ENCODE assay signal across 13 cellular contexts in the genomic region with DNA sequence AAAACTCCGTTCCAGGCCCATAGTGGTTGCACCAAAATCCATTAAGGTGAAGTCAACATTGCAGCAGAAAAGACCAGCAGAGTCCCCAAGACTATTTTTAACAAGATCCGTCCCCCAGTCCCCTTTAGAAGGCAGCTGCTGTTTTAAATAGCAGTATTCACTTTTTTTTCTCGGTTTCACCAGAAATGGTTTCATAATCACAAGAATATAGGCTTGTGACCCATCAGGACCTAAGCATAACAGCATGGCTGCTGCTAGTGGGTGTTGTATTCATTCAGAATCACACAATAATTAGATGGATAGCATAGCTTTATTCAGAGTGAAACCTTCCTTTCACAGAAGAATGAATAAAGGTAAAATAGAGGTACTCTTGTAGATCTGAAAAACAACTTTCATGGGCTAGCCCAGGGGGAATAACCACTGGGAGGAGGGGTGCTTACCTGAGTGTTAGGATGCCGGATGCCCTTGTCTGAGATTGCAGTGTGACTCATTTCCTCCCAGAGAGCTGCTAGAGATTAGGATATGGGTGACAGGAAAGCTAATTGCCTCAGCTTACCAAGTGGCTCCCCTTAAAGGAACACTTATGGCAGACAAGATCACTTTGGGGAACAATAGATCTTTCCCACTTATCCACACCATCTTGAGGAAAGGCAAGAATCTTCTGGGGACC. TPM values are rescaled to one million over a fixed set of nuclear protein-coding genes. Genes with fewer than 3 reads are reported as not detected.
DNase-seq lines count a peak whose midpoint lies in the region; ATAC-seq and TF ChIP-seq lines count a peak whose summit lies in the region.
"Had no signal": no experiment of that assay in that cellular context is flagged by ENCODE, and none has a peak within 500 bp of the region (broad histone marks: within the 10 kb centered on the region; RNA-seq: fewer than 3 reads in every experiment).

No MANE protein-coding gene starts in this region.

- H3K36me3 Mint-ChIP-seq in activated T-cell treated with anti-CD3 and anti-CD28 coated beads, Interleukin-2, amount 50 U/mL, for 72 hours (ENCODE audit: insufficient read depth in 2 of 2): no peaks in the 10 kb centered on the region
- no peaks in the 10 kb centered on the region for H3K36me3 Mint-ChIP-seq in activated T-cell treated with anti-CD3 and anti-CD28 coated beads, Interleukin-2, amount 50 U/mL, for 24 hours (ENCODE audit: low read depth)
- H3K36me3 Mint-ChIP-seq in stimulated activated effector memory CD8-positive, alpha-beta T cell treated with anti-CD3 and anti-CD28 coated beads, Interleukin-12 subunit alpha, Interleukin-12 subunit beta, amount 100 ng/mL, for 72 hours: no peaks in the 10 kb centered on the region
- H3K36me3 Mint-ChIP-seq in endodermal cell (ENCODE audit: low read depth): no peaks in the 10 kb centered on the region
- H3K36me3 Mint-ChIP-seq: WTC11 had no signal

- 90 to 92% methylated on average over 2 to 4 of the region's 4 CpGs for WGBS in endodermal cell (ENCODE audit: insufficient coverage in 1 of 2, insufficient read length in 1 of 2), 2 experiments

- H3K4me3 Mint-ChIP-seq in activated T-cell treated with anti-CD3 and anti-CD28 coated beads, Interleukin-2, amount 50 U/mL, for 72 hours: no peak overlapping the region
- no peak overlapping the region for H3K4me3 Mint-ChIP-seq in activated T-cell treated with anti-CD3 and anti-CD28 coated beads, Interleukin-2, amount 50 U/mL, for 24 hours
- H3K4me3 Mint-ChIP-seq in stimulated activated effector memory CD8-positive, alpha-beta T cell treated with anti-CD3 and anti-CD28 coated beads, Interleukin-12 subunit alpha, Interleukin-12 subunit beta, amount 100 ng/mL, for 72 hours: no peak overlapping the region
- H3K4me3 Mint-ChIP-seq in endodermal cell: no peak overlapping the region
- H3K4me3 Mint-ChIP-seq: WTC11 had no signal

- H3K27ac Mint-ChIP-seq in activated T-cell treated with anti-CD3 and anti-CD28 coated beads, Interleukin-2, amount 50 U/mL, for 72 hours: no peak overlapping the region
- H3K27ac Mint-ChIP-seq in activated T-cell treated with anti-CD3 and anti-CD28 coated beads, Interleukin-2, amount 50 U/mL, for 24 hours: no peak overlapping the region
- H3K27ac Mint-ChIP-seq in stimulated activated effector memory CD8-positive, alpha-beta T cell treated with anti-CD3 and anti-CD28 coated beads, Interleukin-12 subunit alpha, Interleukin-12 subunit beta, amount 100 ng/mL, for 72 hours: no peak overlapping the region
- no peak overlapping the region for H3K27ac Mint-ChIP-seq in endodermal cell
- H3K27ac Mint-ChIP-seq: WTC11 had no signal

- no peak overlapping the region for H3K4me3 ChIP-seq in endodermal cell (ENCODE audit: low read length)
- H3K4me3 ChIP-seq: A549, Peyer's patch had no signal

- H3K4me1 Mint-ChIP-seq in activated T-cell treated with anti-CD3 and anti-CD28 coated beads, Interleukin-2, amount 50 U/mL, for 72 hours (ENCODE audit: low read depth): no peaks in the 10 kb centered on the region
- H3K4me1 Mint-ChIP-seq in activated T-cell treated with anti-CD3 and anti-CD28 coated beads, Interleukin-2, amount 50 U/mL, for 24 hours (ENCODE audit: low read depth): peaks cover 3% of the 10 kb centered on the region
- H3K4me1 Mint-ChIP-seq in stimulated activated effector memory CD8-positive, alpha-beta T cell treated with anti-CD3 and anti-CD28 coated beads, Interleukin-12 subunit alpha, Interleukin-12 subunit beta, amount 100 ng/mL, for 72 hours: peaks cover 13% of the 10 kb centered on the region
- no peaks in the 10 kb centered on the region for H3K4me1 Mint-ChIP-seq in endodermal cell
- H3K4me1 Mint-ChIP-seq: WTC11 had no signal

- peaks cover 2 to 3% of the 10 kb centered on the region in 2 donors for H3K9me3 Mint-ChIP-seq in activated T-cell treated with anti-CD3 and anti-CD28 coated beads, Interleukin-2, amount 50 U/mL, for 72 hours
- H3K9me3 Mint-ChIP-seq in activated T-cell treated with anti-CD3 and anti-CD28 coated beads, Interleukin-2, amount 50 U/mL, for 24 hours: no peaks in the 10 kb centered on the region
- no peaks in the 10 kb centered on the region for H3K9me3 Mint-ChIP-seq in stimulated activated effector memory CD8-positive, alpha-beta T cell treated with anti-CD3 and anti-CD28 coated beads, Interleukin-12 subunit alpha, Interleukin-12 subunit beta, amount 100 ng/mL, for 72 hours
- H3K9me3 Mint-ChIP-seq in endodermal cell: peaks cover 19% of the 10 kb centered on the region

- DNase-seq in activated T-cell treated with anti-CD3 and anti-CD28 coated beads, Interleukin-2, amount 50 U/mL, for 72 hours: no peak
- DNase-seq in activated T-cell treated with anti-CD3 and anti-CD28 coated beads, Interleukin-2, amount 50 U/mL, for 24 hours: no peak
- DNase-seq in stimulated activated effector memory CD8-positive, alpha-beta T cell treated with anti-CD3 and anti-CD28 coated beads, Interleukin-12 subunit alpha, Interleukin-12 subunit beta, amount 100 ng/mL, for 72 hours (ENCODE audit: low spot score in 2 of 2): no peak
- DNase-seq in endodermal cell (no peak), NCI-H510A treated with DMSO at 0.1 percent for 48 hours (lab: John Stamatoyannopoulos, UW) (no peak)
- DNase-seq: effector memory CD4-positive, alpha-beta T cell; NCI-H1417; Peyer's patch had no signal

- ATAC-seq in activated T-cell treated with anti-CD3 and anti-CD28 coated beads, Interleukin-2, amount 50 U/mL, for 72 hours (replicated peaks in 1 of 2): peak; percentile 31 to 35
- ATAC-seq in GM21619 (IDR thresholded peaks at IDR 0.05; ENCODE audit: unreplicated experiment) (peak; percentile 84), HG03378 (IDR thresholded peaks at IDR 0.05; ENCODE audit: unreplicated experiment) (peak; percentile 83), HG03039 (IDR thresholded peaks at IDR 0.05; ENCODE audit: unreplicated experiment) (no peak)
- ATAC-seq in stimulated activated effector memory CD8-positive, alpha-beta T cell treated with anti-CD3 and anti-CD28 coated beads, Interleukin-12 subunit alpha, Interleukin-12 subunit beta, amount 100 ng/mL, for 72 hours: peak; percentile 26
- ATAC-seq: A549, WTC11 had no signal

- H3K9ac ChIP-seq in endodermal cell (ENCODE audit: extremely low read depth, low read length, poor library complexity, severe bottlenecking): no peak overlapping the region

- peaks cover 8% of the 10 kb centered on the region for H3K9me3 ChIP-seq in endodermal cell (ENCODE audit: control insufficient read depth, low read length)
- H3K9me3 ChIP-seq: Peyer's patch had no signal

- no peaks in the 10 kb centered on the region for H3K4me1 ChIP-seq in endodermal cell (ENCODE audit: control insufficient read depth, insufficient read depth, low read length)
- H3K4me1 ChIP-seq: A549, Peyer's patch had no signal

- no peaks in the 10 kb centered on the region for H3K27me3 ChIP-seq in endodermal cell (ENCODE audit: control insufficient read depth, insufficient read depth, low read length, poor library complexity, severe bottlenecking)
- H3K27me3 ChIP-seq: Peyer's patch had no signal

- no peak for TF ChIP-seq CTCF in endodermal cell (conservative IDR thresholded peaks at IDR 0.05)

- peaks cover 22% of the 10 kb centered on the region for H3K27me3 Mint-ChIP-seq in activated T-cell treated with anti-CD3 and anti-CD28 coated beads, Interleukin-2, amount 50 U/mL, for 72 hours (ENCODE audit: low read depth)
- peaks cover 25% of the 10 kb centered on the region for H3K27me3 Mint-ChIP-seq in activated T-cell treated with anti-CD3 and anti-CD28 coated beads, Interleukin-2, amount 50 U/mL, for 24 hours
- no peaks in the 10 kb centered on the region for H3K27me3 Mint-ChIP-seq in endodermal cell (ENCODE audit: insufficient read depth)

- H3K36me3 ChIP-seq in endodermal cell (ENCODE audit: control insufficient read depth, insufficient read depth, low read length): no peaks in the 10 kb centered on the region
- H3K36me3 ChIP-seq: Peyer's patch had no signal

- H3K27ac ChIP-seq in endodermal cell (ENCODE audit: low read depth, low read length): no peak overlapping the region
- H3K27ac ChIP-seq: A549, Peyer's patch had no signal

RNA-seq across cellular contexts. Expression of a gene that starts 35.0 kb away (rescaled TPM):
- not detected for total RNA-seq in activated T-cell treated with anti-CD3 and anti-CD28 coated beads, Interleukin-2, amount 50 U/mL, for 72 hours
- not detected for total RNA-seq in endodermal cell
- polyA plus RNA-seq in endodermal cell (2013, experiment 1 of 2): 1.6 TPM
- 1.3 TPM for polyA plus RNA-seq in endodermal cell (2013, experiment 2 of 2)
- polyA plus RNA-seq: A549 had no signal
